Comparison of ENCODE assay signal across 10 cellular contexts in the genomic region with DNA sequence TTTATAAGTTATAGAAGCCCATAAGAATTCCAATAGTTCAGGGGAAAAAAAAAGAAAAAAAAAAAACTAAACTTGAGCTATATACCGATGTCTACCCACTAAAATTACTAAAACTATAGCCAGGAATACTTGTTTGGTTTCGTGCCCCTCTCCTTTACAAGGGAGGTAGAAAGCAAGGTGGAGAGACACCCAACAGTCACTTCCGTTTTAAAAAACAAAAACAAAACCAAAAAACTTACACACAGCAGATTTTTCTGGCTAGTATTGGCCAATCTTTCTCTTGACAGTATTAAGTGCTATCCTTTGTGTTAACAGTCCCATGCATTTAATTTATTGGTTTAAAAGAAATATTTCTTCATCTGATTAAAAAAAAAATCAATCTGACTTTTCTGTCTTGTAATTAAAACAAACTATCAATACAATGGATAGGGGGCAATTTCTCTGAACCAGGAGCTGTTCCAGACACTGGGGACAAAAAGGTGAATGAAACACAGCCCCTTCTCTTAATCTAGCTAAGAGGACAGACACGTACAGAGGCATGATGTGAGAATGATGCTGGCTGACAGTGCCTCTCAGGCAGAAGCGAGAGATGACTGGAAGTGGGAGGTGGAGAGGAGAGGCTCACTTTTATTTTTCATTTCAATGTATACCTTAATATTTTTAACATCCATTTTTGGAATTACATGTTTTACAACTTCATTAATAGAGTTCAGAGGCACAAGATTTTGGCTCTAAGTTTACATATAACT.
DNase-seq lines count a peak whose midpoint lies in the region; ATAC-seq, FAIRE-seq and TF ChIP-seq lines count a peak whose summit lies in the region.
"Had no signal": no experiment of that assay in that cellular context is flagged by ENCODE, and none has a peak within 500 bp of the region (broad histone marks: within the 10 kb centered on the region; RNA-seq: fewer than 3 reads in every experiment).

No MANE protein-coding gene starts in this region.

- H2AFZ ChIP-seq in astrocyte (ENCODE audit: low read depth, low read length) = no peak overlapping the region
- H2AFZ ChIP-seq: GM23338 had no signal

- no peak overlapping the region for H3K4me3 Mint-ChIP-seq in astrocyte (ENCODE audit: unreplicated experiment)
- H3K4me3 Mint-ChIP-seq: GM23338 had no signal

- no peaks in the 10 kb centered on the region for H3K9me3 Mint-ChIP-seq in astrocyte (ENCODE audit: unreplicated experiment)
- H3K9me3 Mint-ChIP-seq: GM23338 had no signal

- no peak for FAIRE-seq in astrocyte (lab: Jason Lieb, UNC)

- H3K36me3 ChIP-seq in astrocyte (ENCODE audit: insufficient read depth, low read length) = no peaks in the 10 kb centered on the region
- H3K36me3 ChIP-seq in tibial nerve = no peaks in the 10 kb centered on the region

- no peak for ATAC-seq in HG02885 (IDR thresholded peaks at IDR 0.05; ENCODE audit: poor library complexity, unreplicated experiment)
- ATAC-seq: GM23338 had no signal

- no peak for TF ChIP-seq CTCF in astrocyte (IDR thresholded peaks at IDR 0.05; ENCODE audit: insufficient read depth, low read depth, low read length)
- TF ChIP-seq CTCF in tibial nerve (IDR thresholded peaks at IDR 0.05) = no peak

- TF ChIP-seq POLR2A in tibial nerve (IDR thresholded peaks at IDR 0.05) = no peak

- H3K27me3 Mint-ChIP-seq in astrocyte (ENCODE audit: low read depth, unreplicated experiment) = no peaks in the 10 kb centered on the region

- H3K4me3 ChIP-seq in astrocyte (ENCODE audit: insufficient read depth, low read depth, low read length) = no peak overlapping the region
- H3K4me3 ChIP-seq in tibial nerve = no peak overlapping the region
- H3K4me3 ChIP-seq: GM23338 had no signal

- H4K20me1 ChIP-seq in astrocyte (ENCODE audit: insufficient read depth, low read length) = peaks cover 41% of the 10 kb centered on the region

- H3K9me3 ChIP-seq in astrocyte (ENCODE audit: insufficient read depth, low read depth, low read length) = no peaks in the 10 kb centered on the region
- no peaks in the 10 kb centered on the region for H3K9me3 ChIP-seq in tibial nerve

- peak overlapping the region; percentile 20 for H3K27ac Mint-ChIP-seq in astrocyte (ENCODE audit: unreplicated experiment)

- no peak for TF ChIP-seq EP300 in tibial nerve (IDR thresholded peaks at IDR 0.05)

- H3K4me1 Mint-ChIP-seq in astrocyte (ENCODE audit: low read depth, unreplicated experiment) = peaks cover 40% of the 10 kb centered on the region

- H3K4me1 ChIP-seq in astrocyte (ENCODE audit: insufficient read depth, low read length) (no peaks in the 10 kb centered on the region), tibial nerve (peaks cover 0 to 32% (median 21%) of the 10 kb centered on the region in 4 donors)

- H3K36me3 Mint-ChIP-seq in astrocyte (ENCODE audit: low read depth, unreplicated experiment) = peaks cover 4% of the 10 kb centered on the region

- no peak overlapping the region for H3K9ac ChIP-seq in astrocyte (ENCODE audit: low read length)

- 69 to 76% methylated on average over 5 of the region's 5 CpGs for WGBS in tibial nerve, 2 donors

- H3K27me3 ChIP-seq in astrocyte (ENCODE audit: insufficient read depth, low read length) (no peaks in the 10 kb centered on the region), tibial nerve (no peaks in the 10 kb centered on the region)

- H3K27ac ChIP-seq in astrocyte (ENCODE audit: low read depth, low read length) = no peak overlapping the region
- H3K27ac ChIP-seq in tibial nerve = no peak overlapping the region

- peak; percentile 35 for DNase-seq in NCI-H82 (lab: John Stamatoyannopoulos, UW)
- DNase-seq in NCI-H82 treated with DMSO at 0.1 percent for 48 hours (lab: John Stamatoyannopoulos, UW; ENCODE audit: unreplicated experiment) = no peak
- DNase-seq in RPMI8226 = peak; percentile 35
- DNase-seq in astrocyte (ENCODE audit: low read depth) = no peak
- peak in 2 of 3 donors; percentile 13 to 23 for DNase-seq in stimulated activated CD4-positive, alpha-beta T cell treated with anti-CD3 and anti-CD28 coated beads, TNF-alpha, amount 100 ng/mL, for 48 hours (ENCODE audit: low read depth in 3 of 3)
- no peak for DNase-seq in tibial nerve (ENCODE audit: low spot score in 2 of 2)
- DNase-seq in NCI-H226 = no peak
- DNase-seq: erythroblast had no signal

- H3K79me2 ChIP-seq in astrocyte (ENCODE audit: insufficient read depth, low read length) = peaks cover 8% of the 10 kb centered on the region

- no peak overlapping the region for H3K4me2 ChIP-seq in astrocyte (ENCODE audit: low read length)
- H3K4me2 ChIP-seq: GM23338 had no signal

Comparison
In these comparisons a context has a peak if more than half of its experiments do, and no peak if none do; other contexts are left out.
1. DNase-seq: peak in NCI-H82 (single experiment), RPMI8226 (single experiment) and stimulated activated CD4-positive, alpha-beta T cell treated with anti-CD3 and anti-CD28 coated beads, TNF-alpha, amount 100 ng/mL, for 48 hours (2 of 3); none in NCI-H82 treated with DMSO at 0.1 percent for 48 hours (single experiment), astrocyte (single experiment), tibial nerve (0 of 2) and NCI-H226 (single experiment).